In the genomic region with DNA sequence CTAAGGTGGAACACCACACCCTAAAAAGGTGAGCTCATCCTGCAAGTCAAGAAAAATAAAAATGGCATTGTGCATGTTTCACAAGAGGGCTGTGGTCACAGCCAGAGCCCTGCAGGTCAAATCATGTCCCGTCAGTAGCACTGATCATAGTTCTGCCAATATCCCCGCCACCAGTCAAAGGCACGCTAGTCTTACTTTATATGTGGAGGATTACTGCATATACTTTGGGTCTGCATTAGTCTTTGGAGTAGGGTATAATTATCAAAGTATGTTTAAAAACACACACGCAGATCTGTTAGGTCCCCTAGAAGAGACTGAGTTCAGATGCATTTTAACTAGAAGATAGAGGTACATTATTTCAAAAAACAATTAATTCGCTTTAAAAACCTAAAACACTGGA, we compare ENCODE assay signal across 10 cellular contexts. TPM values are rescaled to one million over a fixed set of nuclear protein-coding genes. Genes with fewer than 3 reads are reported as not detected.
A peak's percentile ranks its signal among the peaks of the same experiment; 100 is the strongest.
DNase-seq lines count a peak whose midpoint lies in the region; ATAC-seq and TF ChIP-seq lines count a peak whose summit lies in the region.
"Had no signal": no experiment of that assay in that cellular context is flagged by ENCODE, and none has a peak within 500 bp of the region (broad histone marks: within the 10 kb centered on the region; RNA-seq: fewer than 3 reads in every experiment).

No MANE protein-coding gene starts in this region.

- H3K27me3 ChIP-seq in ACC112 (ENCODE audit: insufficient read depth, low read length) = no peaks in the 10 kb centered on the region
- peaks cover 15% of the 10 kb centered on the region for H3K27me3 ChIP-seq in HUES64 (ENCODE audit: insufficient read depth, low read length)
- H3K27me3 ChIP-seq in ascending aorta = no peaks in the 10 kb centered on the region

- H3K4me1 ChIP-seq in ACC112 (ENCODE audit: control insufficient read depth, insufficient read depth, low read length, unreplicated experiment) = peaks cover 11% of the 10 kb centered on the region
- peaks cover 32% of the 10 kb centered on the region for H3K4me1 ChIP-seq in HUES64 (ENCODE audit: insufficient read depth, low read length)
- H3K4me1 ChIP-seq in ascending aorta = no peaks in the 10 kb centered on the region

- H3K9me3 ChIP-seq in HUES64 (ENCODE audit: insufficient read depth, low read depth, low read length) = no peaks in the 10 kb centered on the region
- H3K9me3 ChIP-seq in ascending aorta = no peaks in the 10 kb centered on the region

- H3K79me2 ChIP-seq in ACC112 (ENCODE audit: control insufficient read depth, insufficient read depth, low read length, unreplicated experiment) = peaks cover 18% of the 10 kb centered on the region

- no peak overlapping the region for H2AFZ ChIP-seq in ACC112 (ENCODE audit: low read length, unreplicated experiment)

- H3K4me3 ChIP-seq in ACC112 (ENCODE audit: low read depth, low read length) = peak overlapping the region; percentile 82
- H3K4me3 ChIP-seq in HUES64 (ENCODE audit: low read length) = peak overlapping the region; percentile 66
- peak overlapping the region; percentile 72 for H3K4me3 ChIP-seq in astrocyte of the cerebellum (ENCODE audit: low read depth, low read length)
- H3K4me3 ChIP-seq in ascending aorta = peak overlapping the region in 1 of 2 donors; percentile 81

- no peak overlapping the region for H3K27ac ChIP-seq in ACC112 (ENCODE audit: low read depth, low read length)
- peak overlapping the region; percentile 80 for H3K27ac ChIP-seq in HUES64 (ENCODE audit: low read depth, low read length)
- no peak overlapping the region for H3K27ac ChIP-seq in ascending aorta

- intact Hi-C loops in ascending aorta (cut with DNase I) = loop anchor here (5.0 kb wide), 4 partner anchors 238 to 667 kb away; a partner anchor contains a TSS

- in situ Hi-C loops in astrocyte of the cerebellum (cut with HindIII; ENCODE audit: low sequenced_read_pairs) = no loop called here

- no peak for TF ChIP-seq POLR2A in GM18505 (IDR thresholded peaks at IDR 0.05; ENCODE audit: borderline replicate concordance, extremely low read depth, insufficient read depth, insufficient read length)

- 44% methylated on average over 4 of the region's 5 CpGs for WGBS in HUES64

- no peak for TF ChIP-seq CTCF in astrocyte of the cerebellum (IDR thresholded peaks at IDR 0.05; ENCODE audit: low read depth, low read length, missing control alignments)
- no peak for TF ChIP-seq CTCF in ascending aorta (IDR thresholded peaks at IDR 0.05)

- peak; percentile 42 for ATAC-seq in left lobe of liver
- ATAC-seq in HG03469 (IDR thresholded peaks at IDR 0.05; ENCODE audit: unreplicated experiment) = no peak
- ATAC-seq in GM18505 (IDR thresholded peaks at IDR 0.05; ENCODE audit: unreplicated experiment) = no peak

- peak overlapping the region; percentile 84; the same call in 1 of the 2 replicates for H3K9ac ChIP-seq in HUES64 (ENCODE audit: low read depth, low read length)

- DNase-seq in astrocyte of the cerebellum (ENCODE audit: low read depth) (no peak), left lobe of liver (ENCODE audit: low spot score) (peak; percentile 65), ascending aorta (ENCODE audit: low spot score in 2 of 2) (no peak), Kasumi-1 (lab: John Stamatoyannopoulos, UW) (no peak)
- DNase-seq: activated CD4-positive, alpha-beta T cell treated with anti-CD3 and anti-CD28 coated beads for 1 hour; DND-41 had no signal

- no peaks in the 10 kb centered on the region for H3K36me3 ChIP-seq in ACC112 (ENCODE audit: insufficient read depth, low read length)
- H3K36me3 ChIP-seq in HUES64 (ENCODE audit: insufficient read depth, low read length) = no peaks in the 10 kb centered on the region; the same call in 1 of the 2 replicates
- no peaks in the 10 kb centered on the region for H3K36me3 ChIP-seq in ascending aorta

RNA-seq across cellular contexts. Expression of a gene that starts 1.8 kb away (rescaled TPM):
- polyA plus RNA-seq in HUES64 (2013, experiment 1 of 2) = 32.0 TPM
- 28.8 TPM for polyA plus RNA-seq in HUES64 (2013, experiment 2 of 2)
- 36.4 TPM for total RNA-seq in left lobe of liver
- 14.5 TPM for total RNA-seq in ascending aorta

RNA-seq across cellular contexts. Expression of a gene that starts 56.3 kb away (rescaled TPM):
- polyA plus RNA-seq in HUES64 (2013, experiment 1 of 2) = 5.7 TPM
- polyA plus RNA-seq in HUES64 (2013, experiment 2 of 2) = 5.5 TPM
- total RNA-seq in left lobe of liver (0.18 TPM), ascending aorta (1.8 TPM)
